In the genomic region with DNA sequence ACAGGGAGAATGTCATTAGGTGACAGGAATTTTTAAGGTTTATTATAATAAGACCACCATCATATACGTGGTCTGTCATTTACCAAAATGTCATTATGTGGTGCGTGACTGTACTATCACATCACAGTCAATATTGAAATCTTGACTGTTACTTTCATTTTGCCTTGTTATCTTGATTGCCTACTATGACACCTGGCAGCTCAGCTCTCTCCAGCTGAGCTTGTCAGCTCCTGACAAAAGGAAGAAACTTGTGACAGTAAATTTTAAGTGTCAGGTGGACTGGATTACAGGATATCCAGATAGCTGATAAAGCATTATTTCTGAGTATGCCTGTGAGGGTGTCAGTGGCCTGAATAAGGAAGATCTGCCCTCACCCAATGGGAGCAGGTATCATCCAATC, we compare ENCODE assay signal across 18 cellular contexts.
DNase-seq lines count a peak whose midpoint lies in the region; ATAC-seq and TF ChIP-seq lines count a peak whose summit lies in the region.
"Had no signal": no experiment of that assay in that cellular context is flagged by ENCODE, and none has a peak within 500 bp of the region (broad histone marks: within the 10 kb centered on the region; RNA-seq: fewer than 3 reads in every experiment).

No MANE protein-coding gene starts in this region.

- no peak overlapping the region for H4K5ac ChIP-seq in mesendoderm (ENCODE audit: low read length)

- no peak overlapping the region for H3K4me2 ChIP-seq in mesendoderm (ENCODE audit: low read length)
- H3K4me2 ChIP-seq: BLaER1 treated with 17β-estradiol and CSF1 and Interleukin-3, amounts not matched to agents 10 nM and 100 nM; GM23338 had no signal

- H4K8ac ChIP-seq in mesendoderm (ENCODE audit: low read depth, low read length): no peak overlapping the region

- H3K4me1 ChIP-seq in mesendoderm (ENCODE audit: control insufficient read depth, low read depth, low read length) (no peaks in the 10 kb centered on the region), uterus (no peaks in the 10 kb centered on the region)

- no peak overlapping the region for H2AK5ac ChIP-seq in mesendoderm (ENCODE audit: low read length)

- no peak for TF ChIP-seq POLR2A in uterus (IDR thresholded peaks at IDR 0.05)

- H2BK15ac ChIP-seq in mesendoderm (replicated peaks; ENCODE audit: low read depth): no peak overlapping the region

- H3K4me3 ChIP-seq in mesendoderm (ENCODE audit: low read length) (no peak overlapping the region), uterus (no peak overlapping the region)
- H3K4me3 ChIP-seq: BLaER1 treated with 17β-estradiol and CSF1 and Interleukin-3, amounts not matched to agents 10 nM and 100 nM; GM23338 had no signal

- no peak for ATAC-seq in GM18858 (IDR thresholded peaks at IDR 0.05; ENCODE audit: unreplicated experiment)
- ATAC-seq: CD8-positive, alpha-beta T cell; GM23338; HCT116 had no signal

- DNase-seq in COR-L47 (lab: John Stamatoyannopoulos, UW) (peak; percentile 46), NCI-H146 (lab: John Stamatoyannopoulos, UW) (peak; percentile 82), SK-N-DZ (ENCODE audit: low spot score) (peak; percentile 4), mesendoderm (peak; percentile 58), uterus (no peak), NCI-H1694 (lab: John Stamatoyannopoulos, UW) (no peak)
- DNase-seq: CD8-positive, alpha-beta T cell; DMS 273 treated with DMSO at 0.1 percent for 48 hours; DMS53; DND-41; EL; H7; HFFc6 had no signal

- no peak overlapping the region for H3K27ac ChIP-seq in mesendoderm (ENCODE audit: low read depth, low read length)
- H3K27ac ChIP-seq in uterus: no peak overlapping the region
- H3K27ac ChIP-seq: BLaER1 treated with 17β-estradiol and CSF1 and Interleukin-3, amounts not matched to agents 10 nM and 100 nM; HL-60 had no signal

- WGBS in mesendoderm (ENCODE audit: extremely low coverage, insufficient coverage, low lambda C conversion rate): no CpG with 5 or more reads among the region's 2 CpGs

- no peak overlapping the region for H3K4ac ChIP-seq in mesendoderm (ENCODE audit: low read depth, low read length)

- H3K9me3 ChIP-seq in uterus: no peaks in the 10 kb centered on the region

- no peak overlapping the region for H3K23ac ChIP-seq in mesendoderm (ENCODE audit: low read length)

- no peak overlapping the region for H2BK5ac ChIP-seq in mesendoderm (ENCODE audit: low read length)

- intact Hi-C loops in uterus (cut with DNase I; ENCODE audit: low total_unique reads): no loop called here

- H3K18ac ChIP-seq in mesendoderm (ENCODE audit: low read length): no peak overlapping the region

- H2BK120ac ChIP-seq in mesendoderm (ENCODE audit: low read depth, low read length): no peak overlapping the region

- H3K27me3 ChIP-seq in mesendoderm (ENCODE audit: insufficient read depth, low read length, poor library complexity): no peaks in the 10 kb centered on the region
- H3K27me3 ChIP-seq in uterus: no peaks in the 10 kb centered on the region
- H3K27me3 ChIP-seq: BLaER1 treated with 17β-estradiol and CSF1 and Interleukin-3, amounts not matched to agents 10 nM and 100 nM had no signal

- H3K79me2 ChIP-seq in mesendoderm (ENCODE audit: control insufficient read depth, insufficient read depth, low read length): no peaks in the 10 kb centered on the region

- H3K9ac ChIP-seq in mesendoderm (ENCODE audit: low read length): no peak overlapping the region
- H3K9ac ChIP-seq: BLaER1 treated with 17β-estradiol and CSF1 and Interleukin-3, amounts not matched to agents 10 nM and 100 nM had no signal

- TF ChIP-seq CTCF in uterus (IDR thresholded peaks at IDR 0.05): no peak

- no peaks in the 10 kb centered on the region for H3K36me3 ChIP-seq in mesendoderm (ENCODE audit: control insufficient read depth, insufficient read depth, low read length)
- H3K36me3 ChIP-seq in uterus: no peaks in the 10 kb centered on the region
- H3K36me3 ChIP-seq: BLaER1 treated with 17β-estradiol and CSF1 and Interleukin-3, amounts not matched to agents 10 nM and 100 nM had no signal

- no peaks in the 10 kb centered on the region for H3K79me1 ChIP-seq in mesendoderm (ENCODE audit: low read length)

- H3K56ac ChIP-seq in mesendoderm (ENCODE audit: low read length): no peak overlapping the region

Comparison
In these comparisons a context has a peak if more than half of its experiments do, and no peak if none do; other contexts are left out.
1. DNase-seq: peak in COR-L47 (single experiment), NCI-H146 (single experiment), SK-N-DZ (single experiment) and mesendoderm (single experiment); none in uterus (0 of 2) and NCI-H1694 (single experiment).